Comparison of ENCODE assay signal across 16 cellular contexts in genomic region chr13:46614582-46614981, GRCh38.
A peak's percentile ranks its signal among the peaks of the same experiment; 100 is the strongest.
DNase-seq lines count a peak whose midpoint lies in the region; ATAC-seq and TF ChIP-seq lines count a peak whose summit lies in the region.
"Had no signal": no experiment of that assay in that cellular context is flagged by ENCODE, and none has a peak within 500 bp of the region (broad histone marks: within the 10 kb centered on the region; RNA-seq: fewer than 3 reads in every experiment).

No MANE protein-coding gene starts in this region.

- TF ChIP-seq CTCF in foreskin keratinocyte (conservative IDR thresholded peaks at IDR 0.05) = peak; percentile 53
- no peak for TF ChIP-seq CTCF in CD8-positive, alpha-beta T cell (IDR thresholded peaks at IDR 0.05)

- H3K36me3 ChIP-seq in skeletal muscle satellite cell (ENCODE audit: insufficient read depth, low read length) = no peaks in the 10 kb centered on the region
- H3K36me3 ChIP-seq in CD8-positive, alpha-beta T cell (ENCODE audit: insufficient read depth, low read length) = no peaks in the 10 kb centered on the region

- H3K4me3 ChIP-seq in skeletal muscle satellite cell (ENCODE audit: low read length) = no peak overlapping the region
- no peak overlapping the region for H3K4me3 ChIP-seq in CD8-positive, alpha-beta T cell (ENCODE audit: low read depth, low read length)
- H3K4me3 ChIP-seq: GM23248 had no signal

- intact Hi-C loops in CD8-positive, alpha-beta T cell (cut with DNase I, micrococcal nuclease) = no loop called here

- H3K4me1 ChIP-seq in foreskin keratinocyte (peaks cover 17% of the 10 kb centered on the region), skeletal muscle satellite cell (ENCODE audit: control insufficient read depth, insufficient read depth, low read length) (peaks cover 27% of the 10 kb centered on the region)
- H3K4me1 ChIP-seq in CD8-positive, alpha-beta T cell (ENCODE audit: insufficient read depth, low read length) = no peaks in the 10 kb centered on the region

- H3K4me3 Mint-ChIP-seq in CD8-positive, alpha-beta T cell = no peak overlapping the region

- H3K27ac ChIP-seq in foreskin keratinocyte = no peak overlapping the region
- no peak overlapping the region for H3K27ac ChIP-seq in CD8-positive, alpha-beta T cell (ENCODE audit: low read depth, low read length)
- H3K27ac ChIP-seq: GM23248 had no signal

- no peaks in the 10 kb centered on the region for H3K9me3 ChIP-seq in skeletal muscle satellite cell (replicated peaks; ENCODE audit: low read length)
- no peaks in the 10 kb centered on the region for H3K9me3 ChIP-seq in CD8-positive, alpha-beta T cell (ENCODE audit: low read length)

- peak overlapping the region; percentile 31 for H3K4me2 ChIP-seq in skeletal muscle satellite cell (ENCODE audit: low read length)

- POLR2A ChIA-PET in CD8-positive, alpha-beta T cell (lab: Charles Lee) = interaction anchor here (1.3 kb wide), 1 partner anchor 15 kb away, joined by 4 read pairs; no protein-coding TSS in a partner anchor

- CTCF ChIA-PET in CD8-positive, alpha-beta T cell (lab: Charles Lee) = interaction anchor here (1.6 kb wide), 1 partner anchor 63 kb away, joined by 8 read pairs; no protein-coding TSS in a partner anchor

- H3K27me3 ChIP-seq in foreskin keratinocyte = no peaks in the 10 kb centered on the region
- H3K27me3 ChIP-seq in skeletal muscle satellite cell (ENCODE audit: control insufficient read depth, insufficient read depth, low read length) = no peaks in the 10 kb centered on the region
- H3K27me3 ChIP-seq in CD8-positive, alpha-beta T cell (ENCODE audit: insufficient read depth, low read length) = no peaks in the 10 kb centered on the region

- peaks cover 52% of the 10 kb centered on the region for H3K4me1 Mint-ChIP-seq in CD8-positive, alpha-beta T cell (ENCODE audit: low read depth)

- no peaks in the 10 kb centered on the region for H3K27me3 Mint-ChIP-seq in CD8-positive, alpha-beta T cell (ENCODE audit: low read depth)

- H3K36me3 Mint-ChIP-seq in CD8-positive, alpha-beta T cell = no peaks in the 10 kb centered on the region

- DNase-seq in LHCN-M2 (ENCODE audit: low read depth) (peak; percentile 85), amniotic epithelial cell (ENCODE audit: low read depth) (peak; percentile 88), foreskin keratinocyte (peak in 1 of 2 donors; percentile 47), D341Med (ENCODE audit: low spot score) (no peak)
- no peak for DNase-seq in CD8-positive, alpha-beta T cell
- DNase-seq in stimulated activated CD4-positive, alpha-beta T cell treated with anti-CD3 and anti-CD28 coated beads, Interleukin-2, amount 100 ng/mL, for 48 hours = no peak
- DNase-seq: activated CD4-positive, alpha-beta T cell treated with anti-CD3 and anti-CD28 coated beads for 4 hours; cerebellar nuclear complex; GM23248; head of caudate nucleus; NCI-H1105 treated with DMSO at 0.1 percent for 48 hours; NCI-H82; stimulated activated CD4-positive, alpha-beta T cell treated with anti-CD3 and anti-CD28 coated beads, Interleukin-1b, Interleukin-23, amount 100 ng/mL, for 48 hours; stimulated activated naive CD8-positive, alpha-beta T cell treated with anti-CD3 and anti-CD28 coated beads, Interleukin-15, Interleukin-2, amounts not matched to agents 100 U/mL and 50 U/mL, for 24 hours had no signal

- no peaks in the 10 kb centered on the region for H3K9me3 Mint-ChIP-seq in CD8-positive, alpha-beta T cell

- ATAC-seq in foreskin keratinocyte (peak; percentile 58), HG02840 (IDR thresholded peaks at IDR 0.05; ENCODE audit: low FRiP score, unreplicated experiment) (no peak)
- ATAC-seq in CD8-positive, alpha-beta T cell = no peak
- ATAC-seq: stimulated activated naive CD8-positive, alpha-beta T cell treated with anti-CD3 and anti-CD28 coated beads, Interleukin-15, Interleukin-2, amounts not matched to agents 100 U/mL and 50 U/mL, for 24 hours had no signal

- no peak overlapping the region for H3K27ac Mint-ChIP-seq in CD8-positive, alpha-beta T cell

- H3K9ac ChIP-seq in skeletal muscle satellite cell (ENCODE audit: low read depth, low read length) = no peak overlapping the region
- H3K9ac ChIP-seq: GM23248 had no signal

Comparison
In these comparisons a context has a peak if more than half of its experiments do, and no peak if none do; other contexts are left out.
1. DNase-seq: peak in LHCN-M2 (single experiment) and amniotic epithelial cell (single experiment); none in CD8-positive, alpha-beta T cell (0 of 7), stimulated activated CD4-positive, alpha-beta T cell treated with anti-CD3 and anti-CD28 coated beads, Interleukin-2, amount 100 ng/mL, for 48 hours (0 of 2) and D341Med (single experiment).